1 cellular context compared by ENCODE assay signal in the genomic region with DNA sequence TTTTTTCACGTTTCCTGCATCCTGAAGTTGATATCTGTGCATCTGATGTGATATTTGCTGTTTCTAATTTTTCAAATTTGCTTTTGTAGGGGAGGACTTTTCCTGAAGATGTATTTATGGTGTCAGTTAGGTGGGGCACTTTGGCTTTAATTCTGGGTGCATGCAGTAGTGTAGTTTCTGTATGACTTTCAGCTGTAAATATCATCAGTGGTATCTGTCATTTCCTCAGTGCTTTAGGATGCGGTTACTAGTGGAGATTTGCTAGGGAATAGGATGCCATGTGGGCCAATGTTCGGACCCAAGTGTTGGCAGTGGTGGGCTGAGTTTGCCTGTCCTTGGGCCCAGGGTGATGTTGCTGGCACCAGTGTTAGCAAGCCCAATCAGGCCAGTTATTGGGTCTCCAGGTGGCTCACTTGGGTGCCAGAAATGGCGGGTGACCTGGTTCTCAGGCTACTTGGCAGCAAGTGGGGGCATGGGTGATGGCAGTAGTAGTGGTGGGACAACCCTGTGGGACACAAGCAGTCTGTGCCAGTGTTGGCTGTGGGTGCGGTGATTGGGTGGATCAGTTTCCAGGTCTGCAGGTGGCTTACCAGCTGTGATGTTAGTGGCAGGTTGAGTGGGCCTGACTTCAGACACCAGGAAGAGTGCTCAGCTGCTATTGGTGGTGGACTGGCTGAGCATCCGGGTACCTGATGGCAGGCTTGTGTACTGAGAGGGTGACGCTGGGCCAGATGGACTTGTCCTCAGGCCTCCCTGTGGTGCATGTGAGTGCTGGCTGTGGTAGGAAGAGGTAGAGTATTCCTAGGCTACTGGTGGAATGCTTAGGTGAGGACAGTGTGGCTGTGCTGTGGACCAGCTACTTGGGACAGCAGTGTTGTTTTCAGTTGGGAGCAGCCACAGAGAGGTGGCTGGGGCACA.
A peak's percentile ranks its signal among the peaks of the same experiment; 100 is the strongest.
TF ChIP-seq lines count a peak whose summit lies in the region.

No MANE protein-coding gene starts in this region.

TF ChIP-seq in GM12878, 131 proteins besides CTCF, POLR2A, EP300 and RAD21:
- TF ChIP-seq NR2C2 (IDR thresholded peaks at IDR 0.05; ENCODE audit: borderline replicate concordance, control insufficient read depth, insufficient read length, low read depth) (peak; percentile 36), LARP7 (IDR thresholded peaks at IDR 0.05) (no peak), GABPA (IDR thresholded peaks at IDR 0.05; ENCODE audit: low read depth) (no peak), POLR2AphosphoS5 (IDR thresholded peaks at IDR 0.05; ENCODE audit: low read length) (no peak), IKZF1 (conservative IDR thresholded peaks at IDR 0.05) (no peak), TCF12 (IDR thresholded peaks at IDR 0.05; ENCODE audit: low read depth, low read length) (no peak), PML (IDR thresholded peaks at IDR 0.05; ENCODE audit: low read length) (no peak), JUNB (IDR thresholded peaks at IDR 0.05) (peak; percentile 44)
TF ChIP-seq in GM12878: peak in this region for 2.
